In genomic region chr16:11740567-11740966, GRCh38 we compare ENCODE assay signal across 2 cellular contexts.
TF ChIP-seq lines count a peak whose summit lies in the region.

No MANE protein-coding gene starts in this region.

TF ChIP-seq in SK-N-SH treated with all-trans-retinoic acid at 6 μM for 48 hours, 23 proteins besides CTCF, POLR2A, EP300 and RAD21 (continued from another document):
- TF ChIP-seq CSRNP3 (CRISPR knock-in tag; IDR thresholded peaks at IDR 0.05) (no peak), BACH2 (CRISPR knock-in tag; IDR thresholded peaks at IDR 0.05; ENCODE audit: borderline replicate concordance) (no peak), PPARA (CRISPR knock-in tag; IDR thresholded peaks at IDR 0.05; ENCODE audit: borderline replicate concordance) (no peak), TSHZ2 (CRISPR knock-in tag; IDR thresholded peaks at IDR 0.05) (no peak), ZC3H10 (CRISPR knock-in tag; IDR thresholded peaks at IDR 0.05) (no peak)

TF ChIP-seq in WTC11, 78 proteins besides CTCF, POLR2A, EP300 and RAD21 (continued from another document):
- TF ChIP-seq PRDM15 (CRISPR knock-in tag; IDR thresholded peaks at IDR 0.05) (no peak), ZBTB21 (CRISPR knock-in tag; IDR thresholded peaks at IDR 0.05; ENCODE audit: borderline replicate concordance) (no peak), ERG (CRISPR knock-in tag; IDR thresholded peaks at IDR 0.05) (no peak), OVOL2 (CRISPR knock-in tag; IDR thresholded peaks at IDR 0.05; ENCODE audit: borderline replicate concordance) (no peak)
